In genomic region chr5:139383993-139384590, GRCh38 we compare ENCODE assay signal across 15 cellular contexts. TPM values are rescaled to one million over a fixed set of nuclear protein-coding genes. Genes with fewer than 3 reads are reported as not detected.
DNase-seq lines count a peak whose midpoint lies in the region; ATAC-seq, FAIRE-seq and TF ChIP-seq lines count a peak whose summit lies in the region.
"Had no signal": no experiment of that assay in that cellular context is flagged by ENCODE, and none has a peak within 500 bp of the region (broad histone marks: within the 10 kb centered on the region; RNA-seq: fewer than 3 reads in every experiment).

No MANE protein-coding gene starts in this region.

- no peaks in the 10 kb centered on the region for H3K27me3 Mint-ChIP-seq in activated CD4-positive, alpha-beta T cell treated with anti-CD3 and anti-CD28 coated beads, Interleukin-2, amount 10 ng/mL, durations not matched to agents 24 days and 14 days
- H3K27me3 Mint-ChIP-seq in T-helper 17 cell, result no peaks in the 10 kb centered on the region
- H3K27me3 Mint-ChIP-seq in stimulated activated naive B cell treated with anti-CD40 and anti-IgM and Interleukin-4, amounts not matched to agents 10 μg/mL and 1 μg/mL and 100 μg/mL, for 72 hours, result no peaks in the 10 kb centered on the region

- H3K4me1 Mint-ChIP-seq in activated CD4-positive, alpha-beta T cell treated with anti-CD3 and anti-CD28 coated beads, Interleukin-2, amount 10 ng/mL, durations not matched to agents 24 days and 14 days, result peaks cover 41% of the 10 kb centered on the region
- peaks cover 10% of the 10 kb centered on the region for H3K4me1 Mint-ChIP-seq in T-helper 17 cell
- peaks cover 45 to 70% of the 10 kb centered on the region in 2 donors for H3K4me1 Mint-ChIP-seq in stimulated activated naive B cell treated with anti-CD40 and anti-IgM and Interleukin-4, amounts not matched to agents 10 μg/mL and 1 μg/mL and 100 μg/mL, for 72 hours

- H3K27ac ChIP-seq in keratinocyte (ENCODE audit: control insufficient read depth, insufficient read depth, low read length), result no peak overlapping the region

- no peaks in the 10 kb centered on the region for H3K27me3 ChIP-seq in keratinocyte (ENCODE audit: control insufficient read depth, extremely low read depth, insufficient read depth, low read length)

- DNase-seq in activated CD4-positive, alpha-beta T cell treated with anti-CD3 and anti-CD28 coated beads, Interleukin-2, amount 10 ng/mL, durations not matched to agents 24 days and 14 days, result no peak
- DNase-seq in activated CD4-positive, alpha-beta T cell treated with anti-CD3 and anti-CD28 coated beads, Interleukin-2, amount 50 U/mL, for 4 hours, result no peak
- DNase-seq in T-helper 17 cell (no peak), keratinocyte (ENCODE audit: low read depth, low spot score) (no peak), GM10248 (ENCODE audit: extremely low spot score) (no peak), SHP77 (lab: John Stamatoyannopoulos, UW) (no peak), NCI-H2081 treated with DMSO at 0.1 percent for 48 hours (lab: John Stamatoyannopoulos, UW) (no peak)
- no peak for DNase-seq in stimulated activated naive B cell treated with anti-CD40 and anti-IgM and Interleukin-4, amounts not matched to agents 10 μg/mL and 1 μg/mL and 100 μg/mL, for 72 hours
- DNase-seq: activated CD4-positive, alpha-beta T cell treated with anti-CD3 and anti-CD28 coated beads for 4 hours; kidney; NCI-H1436; psoas muscle had no signal

- H3K27ac Mint-ChIP-seq in activated CD4-positive, alpha-beta T cell treated with anti-CD3 and anti-CD28 coated beads, Interleukin-2, amount 10 ng/mL, durations not matched to agents 24 days and 14 days, result peak overlapping the region; percentile 92
- peak overlapping the region; percentile 93 for H3K27ac Mint-ChIP-seq in T-helper 17 cell
- peak overlapping the region; percentile 79 for H3K27ac Mint-ChIP-seq in stimulated activated naive B cell treated with anti-CD40 and anti-IgM and Interleukin-4, amounts not matched to agents 10 μg/mL and 1 μg/mL and 100 μg/mL, for 72 hours

- H2AFZ ChIP-seq in keratinocyte (ENCODE audit: control insufficient read depth, low read length), result peak overlapping the region; percentile 15

- H3K9me3 ChIP-seq in T-helper 17 cell (ENCODE audit: control insufficient read depth, low read length, poor library complexity, severe bottlenecking) (no peaks in the 10 kb centered on the region), keratinocyte (ENCODE audit: control insufficient read depth, low read depth, low read length) (no peaks in the 10 kb centered on the region)
- H3K9me3 ChIP-seq: psoas muscle had no signal

- FAIRE-seq in keratinocyte (lab: Jason Lieb, UNC), result no peak
- FAIRE-seq: A204.1, G401.6, kidney had no signal

- peak overlapping the region; percentile 84 for H3K4me3 Mint-ChIP-seq in activated CD4-positive, alpha-beta T cell treated with anti-CD3 and anti-CD28 coated beads, Interleukin-2, amount 10 ng/mL, durations not matched to agents 24 days and 14 days
- H3K4me3 Mint-ChIP-seq in T-helper 17 cell, result peak overlapping the region; percentile 88
- peak overlapping the region; percentile 22 to 81 for H3K4me3 Mint-ChIP-seq in stimulated activated naive B cell treated with anti-CD40 and anti-IgM and Interleukin-4, amounts not matched to agents 10 μg/mL and 1 μg/mL and 100 μg/mL, for 72 hours

- no peaks in the 10 kb centered on the region for H4K20me1 ChIP-seq in keratinocyte (ENCODE audit: control insufficient read depth, extremely low read depth, insufficient read depth, low read length)

- peaks cover 25% of the 10 kb centered on the region for H3K4me1 ChIP-seq in keratinocyte (ENCODE audit: control insufficient read depth, extremely low read depth, insufficient read depth, low read length)

- intact Hi-C loops in activated CD4-positive, alpha-beta T cell treated with anti-CD3 and anti-CD28 coated beads, Interleukin-2, amount 10 ng/mL, durations not matched to agents 24 days and 14 days (cut with micrococcal nuclease), result loop anchor here (2.0 kb wide), 1 partner anchor 13 kb away; no protein-coding TSS in a partner anchor

- no peak for ATAC-seq in T-helper 17 cell
- ATAC-seq in stimulated activated naive B cell treated with anti-CD40 and anti-IgM and Interleukin-4, amounts not matched to agents 10 μg/mL and 1 μg/mL and 100 μg/mL, for 72 hours (replicated peaks), result no peak
- ATAC-seq: HCT116 had no signal

- H3K79me2 ChIP-seq in keratinocyte (ENCODE audit: control insufficient read depth, insufficient read depth, low read length), result no peaks in the 10 kb centered on the region

- no peak overlapping the region for H3K4me3 ChIP-seq in keratinocyte (ENCODE audit: control insufficient read depth in 2 of 3, extremely low read depth in 1 of 3, insufficient read depth in 2 of 3, low read depth in 1 of 3, low read length in 3 of 3)

- no peaks in the 10 kb centered on the region for H3K9me1 ChIP-seq in keratinocyte (ENCODE audit: control insufficient read depth, extremely low read depth, insufficient read depth, low read length)

- H3K36me3 Mint-ChIP-seq in activated CD4-positive, alpha-beta T cell treated with anti-CD3 and anti-CD28 coated beads, Interleukin-2, amount 10 ng/mL, durations not matched to agents 24 days and 14 days (ENCODE audit: low read depth), result no peaks in the 10 kb centered on the region
- H3K36me3 Mint-ChIP-seq in T-helper 17 cell (ENCODE audit: low read depth), result no peaks in the 10 kb centered on the region
- H3K36me3 Mint-ChIP-seq in stimulated activated naive B cell treated with anti-CD40 and anti-IgM and Interleukin-4, amounts not matched to agents 10 μg/mL and 1 μg/mL and 100 μg/mL, for 72 hours, result peaks cover 11 to 21% of the 10 kb centered on the region in 2 donors

- TF ChIP-seq CTCF in keratinocyte (optimal IDR thresholded peaks at IDR 0.05 in 1 of 3, IDR thresholded peaks at IDR 0.05 in 1 of 3, conservative IDR thresholded peaks at IDR 0.05 in 1 of 3; ENCODE audit: extremely low read depth in 1 of 3, insufficient read depth in 2 of 3, low read length in 3 of 3) (no peak), GM10248 (IDR thresholded peaks at IDR 0.05; ENCODE audit: control extremely low read depth, extremely low read depth, low read depth, missing control alignments) (no peak)

- CTCF ChIA-PET in GM10248 (lab: Yijun Ruan, JAX), result interaction anchor here (1.1 to 1.2 kb wide), 2 partner anchors 19 to 39 kb away, joined by 3 read pairs; no protein-coding TSS in a partner anchor

- H3K36me3 ChIP-seq in keratinocyte (ENCODE audit: control insufficient read depth in 2 of 2, extremely low read depth in 1 of 2, insufficient read depth in 2 of 2, low read length in 2 of 2), result no peaks in the 10 kb centered on the region

- H3K9me3 Mint-ChIP-seq in activated CD4-positive, alpha-beta T cell treated with anti-CD3 and anti-CD28 coated beads, Interleukin-2, amount 10 ng/mL, durations not matched to agents 24 days and 14 days, result no peaks in the 10 kb centered on the region
- H3K9me3 Mint-ChIP-seq in stimulated activated naive B cell treated with anti-CD40 and anti-IgM and Interleukin-4, amounts not matched to agents 10 μg/mL and 1 μg/mL and 100 μg/mL, for 72 hours, result no peaks in the 10 kb centered on the region

- peak overlapping the region; percentile 16 for H3K4me2 ChIP-seq in keratinocyte (ENCODE audit: control insufficient read depth, extremely low read depth, insufficient read depth, low read depth, low read length)

- dilution Hi-C loops in keratinocyte (cut with MboI; ENCODE audit: extremely low pct_ligation_motif_present, low sequenced_read_pairs), result no loop called here

- H3K9ac ChIP-seq in keratinocyte (ENCODE audit: control insufficient read depth, extremely low read depth, insufficient read depth, low read length), result no peak overlapping the region

- POLR2A ChIA-PET in GM10248 (lab: Yijun Ruan, JAX), result interaction anchor here (1.0 kb wide), 1 partner anchor 14 kb away, joined by 3 read pairs; no protein-coding TSS in a partner anchor

RNA-seq across cellular contexts. Expression of gene SLC23A1, which starts 1.0 kb away (rescaled TPM):
- 1.8 and 2.1 TPM in 2 replicates for total RNA-seq in activated CD4-positive, alpha-beta T cell treated with anti-CD3 and anti-CD28 coated beads, Interleukin-2, amount 10 ng/mL, durations not matched to agents 24 days and 14 days
- total RNA-seq in T-helper 17 cell, result not detected
- 0.03 TPM in 1 of 3 replicates, not detected in the others for polyA plus RNA-seq in keratinocyte
- polyA plus RNA-seq in keratinocyte (2011; ENCODE audit: low read depth), result not detected
- not detected in 2 replicates for polyA plus RNA-seq in keratinocyte (2011; cell fraction: cytosol; rRNA removed)
- polyA plus RNA-seq in keratinocyte (2011; cell fraction: nucleus; rRNA removed), result not detected in 2 replicates
- polyA plus RNA-seq in keratinocyte (2012; ENCODE audit: low replicate concordance), result 0.06 TPM in 1 of 2 replicates, not detected in the other
- polyA minus RNA-seq in keratinocyte, result not detected in 3 replicates
- not detected for polyA minus RNA-seq in keratinocyte (2011; cell fraction: cytosol; rRNA and poly(A)+ RNA removed)
- not detected in 2 replicates for polyA minus RNA-seq in keratinocyte (2011; cell fraction: nucleus; rRNA and poly(A)+ RNA removed)
- total RNA-seq: psoas muscle had no signal

RNA-seq across cellular contexts. Expression of gene MZB1, which starts 5.6 kb away (rescaled TPM):
- total RNA-seq in activated CD4-positive, alpha-beta T cell treated with anti-CD3 and anti-CD28 coated beads, Interleukin-2, amount 10 ng/mL, durations not matched to agents 24 days and 14 days, result 28.3 and 29.1 TPM in 2 replicates
- 1 to 10 TPM; 2.2 to 3.1 TPM for total RNA-seq in T-helper 17 cell
- 0.13 to 0.27 TPM in 2 of 3 replicates, not detected in the other for polyA plus RNA-seq in keratinocyte
- not detected for polyA plus RNA-seq in keratinocyte (2011; ENCODE audit: low read depth)
- not detected in 2 replicates for polyA plus RNA-seq in keratinocyte (2011; cell fraction: cytosol; rRNA removed)
- 0.09 and 0.10 TPM in 2 replicates for polyA plus RNA-seq in keratinocyte (2011; cell fraction: nucleus; rRNA removed)
- 0.13 TPM in 1 of 2 replicates, not detected in the other for polyA plus RNA-seq in keratinocyte (2012; ENCODE audit: low replicate concordance)
- polyA minus RNA-seq in keratinocyte, result 0.22 to 0.46 TPM in 2 of 3 replicates, not detected in the other
- not detected for polyA minus RNA-seq in keratinocyte (2011; cell fraction: cytosol; rRNA and poly(A)+ RNA removed)
- polyA minus RNA-seq in keratinocyte (2011; cell fraction: nucleus; rRNA and poly(A)+ RNA removed), result 0.42 TPM in 1 of 2 replicates, not detected in the other

RNA-seq across cellular contexts. Expression of gene PROB1, which starts 10.8 kb away (rescaled TPM):
- total RNA-seq in activated CD4-positive, alpha-beta T cell treated with anti-CD3 and anti-CD28 coated beads, Interleukin-2, amount 10 ng/mL, durations not matched to agents 24 days and 14 days, result 8.4 and 9.2 TPM in 2 replicates
- total RNA-seq in T-helper 17 cell, result under 1 TPM; 0.57 to 0.72 TPM
- 0.22 to 0.32 TPM (median 0.26 TPM) in 3 replicates for polyA plus RNA-seq in keratinocyte
- polyA plus RNA-seq in keratinocyte (2011; ENCODE audit: low read depth), result 0.06 TPM
- polyA plus RNA-seq in keratinocyte (2011; cell fraction: cytosol; rRNA removed), result 0.10 and 0.18 TPM in 2 replicates
- polyA plus RNA-seq in keratinocyte (2011; cell fraction: nucleus; rRNA removed), result 0.37 and 0.48 TPM in 2 replicates
- polyA plus RNA-seq in keratinocyte (2012; ENCODE audit: low replicate concordance), result 0.16 and 1.2 TPM in 2 replicates
- polyA minus RNA-seq in keratinocyte, result 0.10 to 0.33 TPM (median 0.16 TPM) in 3 replicates
- 0.38 TPM for polyA minus RNA-seq in keratinocyte (2011; cell fraction: cytosol; rRNA and poly(A)+ RNA removed)
- 0.42 and 0.47 TPM in 2 replicates for polyA minus RNA-seq in keratinocyte (2011; cell fraction: nucleus; rRNA and poly(A)+ RNA removed)

RNA-seq across cellular contexts. Expression of gene SPATA24, which starts 19.8 kb away (rescaled TPM):
- 4.2 TPM in 2 replicates for total RNA-seq in activated CD4-positive, alpha-beta T cell treated with anti-CD3 and anti-CD28 coated beads, Interleukin-2, amount 10 ng/mL, durations not matched to agents 24 days and 14 days
- 1 to 10 TPM; 3.8 to 4.1 TPM for total RNA-seq in T-helper 17 cell
- 2.7 to 4.9 TPM (median 4.0 TPM) in 3 replicates for polyA plus RNA-seq in keratinocyte
- polyA plus RNA-seq in keratinocyte (2011; ENCODE audit: low read depth), result 0.67 TPM
- polyA plus RNA-seq in keratinocyte (2011; cell fraction: cytosol; rRNA removed), result 2.4 and 2.6 TPM in 2 replicates
- 2.6 TPM in 2 replicates for polyA plus RNA-seq in keratinocyte (2011; cell fraction: nucleus; rRNA removed)
- polyA plus RNA-seq in keratinocyte (2012; ENCODE audit: low replicate concordance), result 1.9 and 6.4 TPM in 2 replicates
- 0.99 to 1.9 TPM (median 1.9 TPM) in 3 replicates for polyA minus RNA-seq in keratinocyte
- not detected for polyA minus RNA-seq in keratinocyte (2011; cell fraction: cytosol; rRNA and poly(A)+ RNA removed)
- 1.2 and 2.1 TPM in 2 replicates for polyA minus RNA-seq in keratinocyte (2011; cell fraction: nucleus; rRNA and poly(A)+ RNA removed)

RNA-seq across cellular contexts. Expression of gene PAIP2, which starts 42.4 kb away (rescaled TPM):
- 83.3 and 93.8 TPM in 2 replicates for total RNA-seq in activated CD4-positive, alpha-beta T cell treated with anti-CD3 and anti-CD28 coated beads, Interleukin-2, amount 10 ng/mL, durations not matched to agents 24 days and 14 days
- 100 to 1,000 TPM; 106 to 123 TPM for total RNA-seq in T-helper 17 cell
- polyA plus RNA-seq in keratinocyte, result 31.0 to 65.6 TPM (median 43.8 TPM) in 3 replicates
- polyA plus RNA-seq in keratinocyte (2011; ENCODE audit: low read depth), result 80.5 TPM
- 36.1 and 63.7 TPM in 2 replicates for polyA plus RNA-seq in keratinocyte (2011; cell fraction: cytosol; rRNA removed)
- polyA plus RNA-seq in keratinocyte (2011; cell fraction: nucleus; rRNA removed), result 22.0 and 33.2 TPM in 2 replicates
- 41.7 and 65.0 TPM in 2 replicates for polyA plus RNA-seq in keratinocyte (2012; ENCODE audit: low replicate concordance)
- 7.7 to 32.7 TPM (median 10.2 TPM) in 3 replicates for polyA minus RNA-seq in keratinocyte
- polyA minus RNA-seq in keratinocyte (2011; cell fraction: cytosol; rRNA and poly(A)+ RNA removed), result 50.8 TPM
- polyA minus RNA-seq in keratinocyte (2011; cell fraction: nucleus; rRNA and poly(A)+ RNA removed), result 7.9 and 13.3 TPM in 2 replicates
